Comparison of ENCODE assay signal across 1 cellular context in the genomic region with DNA sequence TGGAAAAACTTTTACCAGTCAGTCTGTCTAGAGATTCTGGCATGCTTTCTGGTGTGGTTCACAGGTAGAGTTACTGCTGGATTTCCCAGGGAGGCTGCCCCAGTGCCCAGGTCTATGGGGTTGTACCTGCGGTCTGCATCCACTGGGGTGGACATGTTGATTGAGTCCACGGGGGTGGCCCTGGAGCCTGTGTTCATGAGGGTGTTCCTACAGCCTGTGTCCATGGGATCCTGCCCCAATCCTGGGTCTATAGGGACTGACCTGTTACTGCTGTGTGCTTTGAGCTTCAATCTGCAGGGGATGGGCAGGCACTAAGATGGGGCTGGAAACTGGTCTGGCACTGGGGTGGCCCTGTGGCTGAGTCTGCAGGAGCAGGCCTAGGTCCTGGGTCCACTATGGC.
TF ChIP-seq lines count a peak whose summit lies in the region.

No MANE protein-coding gene starts in this region.

TF ChIP-seq in IMR-90, 13 proteins besides CTCF, POLR2A, EP300 and RAD21:
- TF ChIP-seq RCOR1 (IDR thresholded peaks at IDR 0.05; ENCODE audit: insufficient replicate concordance, low read length), result no peak
- no peak for TF ChIP-seq FOS (IDR thresholded peaks at IDR 0.05; ENCODE audit: low read depth, low read length)
- no peak for TF ChIP-seq MXI1 (IDR thresholded peaks at IDR 0.05; ENCODE audit: borderline replicate concordance, low read depth, low read length)
- TF ChIP-seq, protein P1, sequence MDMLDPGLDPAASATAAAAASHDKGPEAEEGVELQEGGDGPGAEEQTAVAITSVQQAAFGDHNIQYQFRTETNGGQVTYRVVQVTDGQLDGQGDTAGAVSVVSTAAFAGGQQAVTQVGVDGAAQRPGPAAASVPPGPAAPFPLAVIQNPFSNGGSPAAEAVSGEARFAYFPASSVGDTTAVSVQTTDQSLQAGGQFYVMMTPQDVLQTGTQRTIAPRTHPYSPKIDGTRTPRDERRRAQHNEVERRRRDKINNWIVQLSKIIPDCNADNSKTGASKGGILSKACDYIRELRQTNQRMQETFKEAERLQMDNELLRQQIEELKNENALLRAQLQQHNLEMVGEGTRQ (IDR thresholded peaks at IDR 0.05; ENCODE audit: low read depth, low read length), result no peak
- no peak for TF ChIP-seq NFE2L2 (IDR thresholded peaks at IDR 0.05; ENCODE audit: low read depth, low read length)
- no peak for TF ChIP-seq CEBPB (IDR thresholded peaks at IDR 0.05; ENCODE audit: low read depth, low read length)
- no peak for TF ChIP-seq CHD1 (IDR thresholded peaks at IDR 0.05; ENCODE audit: low read depth, low read length)
